1 cellular context compared by ENCODE assay signal in the genomic region with DNA sequence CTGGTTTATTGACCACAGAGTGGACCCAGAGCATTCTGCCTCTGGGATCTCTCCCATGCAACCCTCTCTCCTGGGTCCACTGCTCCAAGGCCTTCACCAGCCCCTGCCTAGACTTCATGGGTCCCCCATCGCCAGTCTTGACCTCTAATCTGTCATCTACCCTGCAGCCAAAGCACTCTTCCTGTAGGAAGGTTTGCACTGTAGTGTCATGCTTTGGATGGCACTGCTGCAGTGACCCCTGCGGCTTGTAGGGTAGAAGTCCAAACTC.
A peak's percentile ranks its signal among the peaks of the same experiment; 100 is the strongest.
TF ChIP-seq lines count a peak whose summit lies in the region.

No MANE protein-coding gene starts in this region.

TF ChIP-seq in H1, 55 proteins besides CTCF, POLR2A, EP300 and RAD21:
- TF ChIP-seq, protein P1, sequence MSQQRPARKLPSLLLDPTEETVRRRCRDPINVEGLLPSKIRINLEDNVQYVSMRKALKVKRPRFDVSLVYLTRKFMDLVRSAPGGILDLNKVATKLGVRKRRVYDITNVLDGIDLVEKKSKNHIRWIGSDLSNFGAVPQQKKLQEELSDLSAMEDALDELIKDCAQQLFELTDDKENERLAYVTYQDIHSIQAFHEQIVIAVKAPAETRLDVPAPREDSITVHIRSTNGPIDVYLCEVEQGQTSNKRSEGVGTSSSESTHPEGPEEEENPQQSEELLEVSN (IDR thresholded peaks at IDR 0.05): 0 out of 2 replicates have a peak, but pooled peaks have one; percentile 2
- no peak for TF ChIP-seq EGR1 (IDR thresholded peaks at IDR 0.05; ENCODE audit: borderline replicate concordance, low read depth, low read length)
